ENCODE assay signal across 10 cellular contexts in the genomic region with DNA sequence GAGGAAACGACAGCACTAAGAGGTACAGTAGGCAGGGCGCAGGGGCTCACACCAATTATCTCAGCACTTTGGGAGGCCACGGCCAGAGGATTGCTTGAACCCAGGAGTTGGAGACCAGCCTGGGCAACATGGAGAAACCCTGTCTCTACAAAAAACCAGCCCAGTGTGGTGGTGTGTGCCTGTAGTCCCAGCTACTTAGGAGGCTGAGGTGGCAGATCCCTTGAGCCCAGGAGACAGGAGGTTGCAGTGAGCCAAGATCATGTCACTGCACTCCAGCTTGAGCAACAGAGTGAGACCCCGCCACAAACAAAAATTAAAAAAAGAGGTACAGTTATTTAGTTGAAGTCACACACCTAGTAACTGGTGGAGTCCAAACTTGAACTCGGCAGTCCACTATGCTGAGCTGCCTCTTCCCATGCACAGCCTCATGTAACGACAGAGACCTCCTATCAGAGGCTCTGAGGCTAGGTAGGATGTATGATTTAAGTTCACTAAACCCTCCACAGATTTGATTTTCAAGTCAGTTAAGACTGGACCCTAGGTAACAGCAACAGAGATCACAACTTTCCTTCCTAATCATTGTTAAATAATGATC. TPM values are rescaled to one million over a fixed set of nuclear protein-coding genes. Genes with fewer than 3 reads are reported as not detected.
A peak's percentile ranks its signal among the peaks of the same experiment; 100 is the strongest.
DNase-seq lines count a peak whose midpoint lies in the region; ATAC-seq and TF ChIP-seq lines count a peak whose summit lies in the region.
"Had no signal": no experiment of that assay in that cellular context is flagged by ENCODE, and none has a peak within 500 bp of the region (broad histone marks: within the 10 kb centered on the region; RNA-seq: fewer than 3 reads in every experiment).

No MANE protein-coding gene starts in this region.

- CTCF ChIA-PET in activated CD8-positive, alpha-beta T cell treated with anti-CD3 and anti-CD28 coated beads for 36 hours (lab: Charles Lee): interaction anchor here (0.9 to 5.2 kb wide), 10 partner anchors 9 to 114 kb away, joined by 3 to 32 read pairs (median 4); no protein-coding TSS in a partner anchor

- H4K20me1 ChIP-seq in DOHH2 (ENCODE audit: control insufficient read depth, insufficient read depth, low read depth, low read length): peaks cover 42% of the 10 kb centered on the region

- H3F3A ChIP-seq in DOHH2 (ENCODE audit: control insufficient read depth, insufficient read depth): peaks cover 76% of the 10 kb centered on the region

- TF ChIP-seq CTCF in DOHH2 (IDR thresholded peaks at IDR 0.05; ENCODE audit: low read depth, low read length, poor library complexity, severe bottlenecking) (no peak), natural killer cell (IDR thresholded peaks at IDR 0.05) (no peak)
- TF ChIP-seq CTCF in activated CD8-positive, alpha-beta T cell treated with anti-CD3 and anti-CD28 coated beads for 36 hours (IDR thresholded peaks at IDR 0.05): no peak

- H3K27me3 Mint-ChIP-seq in activated CD8-positive, alpha-beta T cell treated with anti-CD3 and anti-CD28 coated beads for 36 hours: no peaks in the 10 kb centered on the region
- no peaks in the 10 kb centered on the region for H3K27me3 Mint-ChIP-seq in natural killer cell (ENCODE audit: low read depth in 2 of 2)

- no peaks in the 10 kb centered on the region for H3K9me2 ChIP-seq in DOHH2 (replicated peaks; ENCODE audit: control insufficient read depth, low read length)

- peak; percentile 44 for DNase-seq in activated CD8-positive, alpha-beta T cell treated with anti-CD3 and anti-CD28 coated beads for 36 hours
- DNase-seq in natural killer cell (no peak), NOMO-1 treated with dmso at 0.1 percent for 144 hours (lab: John Stamatoyannopoulos, UW; ENCODE audit: unreplicated experiment) (no peak), midbrain (lab: John Stamatoyannopoulos, UW) (no peak), NCI-H2081 treated with DMSO at 0.1 percent for 48 hours (lab: John Stamatoyannopoulos, UW) (no peak)
- DNase-seq: Caco-2 had no signal

- ATAC-seq in HG02610 (IDR thresholded peaks at IDR 0.05; ENCODE audit: unreplicated experiment) (peak; percentile 21), natural killer cell (peak in 2 of 3 donors; percentile 11 to 19), HG03108 (IDR thresholded peaks at IDR 0.05; ENCODE audit: unreplicated experiment) (no peak)
- peak; percentile 27 for ATAC-seq in activated CD8-positive, alpha-beta T cell treated with anti-CD3 and anti-CD28 coated beads for 36 hours
- ATAC-seq: esophagus mucosa had no signal

- peak overlapping the region; percentile 83 for H3K27ac Mint-ChIP-seq in activated CD8-positive, alpha-beta T cell treated with anti-CD3 and anti-CD28 coated beads for 36 hours
- H3K27ac Mint-ChIP-seq in natural killer cell: peak overlapping the region; percentile 78 to 95

- no peaks in the 10 kb centered on the region for H3K9me3 ChIP-seq in DOHH2 (ENCODE audit: control insufficient read depth, insufficient read depth, low read length)
- H3K9me3 ChIP-seq: Caco-2 had no signal

- H3K27me3 ChIP-seq in DOHH2 (ENCODE audit: control insufficient read depth, low read length): no peaks in the 10 kb centered on the region

- POLR2A ChIA-PET in activated CD8-positive, alpha-beta T cell treated with anti-CD3 and anti-CD28 coated beads for 36 hours (lab: Charles Lee): interaction anchor here (0.8 to 9.8 kb wide), 14 partner anchors 8 to 113 kb away, joined by 3 to 145 read pairs (median 6); partner anchors contain the start of gene STK17B

- peaks cover 98% of the 10 kb centered on the region for H3K79me2 ChIP-seq in DOHH2 (ENCODE audit: control insufficient read depth, low read length)

- H3K27ac ChIP-seq in DOHH2 (ENCODE audit: low read depth, low read length): peak overlapping the region; percentile 84

- H3K36me3 ChIP-seq in DOHH2 (ENCODE audit: control insufficient read depth, low read length): peaks cover 90% of the 10 kb centered on the region

- H3K9me3 Mint-ChIP-seq in activated CD8-positive, alpha-beta T cell treated with anti-CD3 and anti-CD28 coated beads for 36 hours: no peaks in the 10 kb centered on the region
- no peaks in the 10 kb centered on the region for H3K9me3 Mint-ChIP-seq in natural killer cell

- peaks cover 85% of the 10 kb centered on the region for H3K36me3 Mint-ChIP-seq in activated CD8-positive, alpha-beta T cell treated with anti-CD3 and anti-CD28 coated beads for 36 hours (ENCODE audit: low read depth)
- H3K36me3 Mint-ChIP-seq in natural killer cell: no peaks in the 10 kb centered on the region

- peak overlapping the region; percentile 92 for H3K4me2 ChIP-seq in DOHH2 (ENCODE audit: low read length)

- intact Hi-C loops in activated CD8-positive, alpha-beta T cell treated with anti-CD3 and anti-CD28 coated beads for 36 hours (cut with micrococcal nuclease): loop anchor here (5.0 kb wide), 1 partner anchor 115 kb away; no protein-coding TSS in a partner anchor
- intact Hi-C loops in natural killer cell (cut with micrococcal nuclease): loop anchor here (1.0 to 10.0 kb wide), 2 partner anchors 8 to 628 kb away; no protein-coding TSS in a partner anchor

- H3K4me3 ChIP-seq in DOHH2 (ENCODE audit: low read length): peak overlapping the region; percentile 58

- H3K4me3 Mint-ChIP-seq in activated CD8-positive, alpha-beta T cell treated with anti-CD3 and anti-CD28 coated beads for 36 hours: peak overlapping the region; percentile 99
- H3K4me3 Mint-ChIP-seq in natural killer cell: peak overlapping the region; percentile 87

- H3K4me1 ChIP-seq in DOHH2 (ENCODE audit: control insufficient read depth, low read length): peaks cover 96% of the 10 kb centered on the region

- peaks cover 41% of the 10 kb centered on the region for H3K4me1 Mint-ChIP-seq in activated CD8-positive, alpha-beta T cell treated with anti-CD3 and anti-CD28 coated beads for 36 hours (ENCODE audit: low read depth)
- peaks cover 59 to 68% of the 10 kb centered on the region in 2 donors for H3K4me1 Mint-ChIP-seq in natural killer cell

RNA-seq across cellular contexts. Expression of gene STK17B, which starts 8.7 kb away (rescaled TPM):
- 100 to 1,000 TPM; 237 to 250 TPM for total RNA-seq in activated CD8-positive, alpha-beta T cell treated with anti-CD3 and anti-CD28 coated beads for 36 hours
- total RNA-seq in natural killer cell: 100 to 1,000 TPM; 295 to 390 (median 380) TPM
